In the genomic region with DNA sequence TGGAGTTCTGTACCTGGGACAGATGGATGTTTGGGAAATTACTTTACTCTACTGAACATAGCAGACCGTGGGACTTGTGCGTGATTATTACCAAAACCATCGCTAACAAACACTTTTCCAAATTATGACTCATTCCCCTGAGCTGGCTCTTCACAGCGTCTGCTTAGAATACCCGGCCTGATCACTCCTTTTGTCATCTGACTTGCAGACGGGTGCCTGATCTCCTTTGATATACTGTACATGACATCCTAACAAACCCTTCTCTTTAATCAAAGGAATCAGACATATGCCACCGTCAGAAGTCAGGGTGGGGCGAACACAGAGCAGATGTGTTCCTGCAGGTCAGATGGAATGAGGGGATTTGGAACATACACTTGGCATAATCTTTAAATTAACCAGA, we compare ENCODE assay signal across 17 cellular contexts. TPM values are rescaled to one million over a fixed set of nuclear protein-coding genes. Genes with fewer than 3 reads are reported as not detected.
A peak's percentile ranks its signal among the peaks of the same experiment; 100 is the strongest.
DNase-seq lines count a peak whose midpoint lies in the region; TF ChIP-seq lines count a peak whose summit lies in the region.
"Had no signal": no experiment of that assay in that cellular context is flagged by ENCODE, and none has a peak within 500 bp of the region (broad histone marks: within the 10 kb centered on the region; RNA-seq: fewer than 3 reads in every experiment).

No MANE protein-coding gene starts in this region.

- peak; percentile 84 for DNase-seq in AG20443 (ENCODE audit: low spot score)
- DNase-seq in HPDE6-E6E7 (ENCODE audit: extremely low spot score) = peak; percentile 11
- DNase-seq in amniotic epithelial cell (ENCODE audit: low read depth) = peak; percentile 63
- DNase-seq in myocyte (ENCODE audit: low read depth) = peak; percentile 48
- no peak for DNase-seq in activated CD4-positive, alpha-beta T cell treated with anti-CD3 and anti-CD28 coated beads, Interleukin-2, amount 10 ng/mL, durations not matched to agents 7 days and 5 days
- DNase-seq in vagina (ENCODE audit: extremely low spot score in 2 of 2) = no peak
- DNase-seq in T-helper 9 cell = no peak
- DNase-seq in GM10266 (ENCODE audit: extremely low spot score) = no peak
- DNase-seq: activated CD8-positive, alpha-beta memory T cell treated with anti-CD3 and anti-CD28 coated beads, Interleukin-2, amount 50 U/mL, for 4 hours; activated naive CD8-positive, alpha-beta T cell treated with anti-CD3 and anti-CD28 coated beads, Interleukin-2, amount 10 ng/mL, durations not matched to agents 7 days and 5 days; CD8-positive, alpha-beta T cell; stimulated activated CD4-positive, alpha-beta T cell treated with anti-CD3 and anti-CD28 coated beads, Interleukin-2, amount 100 ng/mL, for 48 hours; stimulated activated naive B cell treated with anti-CD40 and anti-IgM and Interleukin-4, amounts not matched to agents 10 μg/mL and 1 μg/mL and 100 μg/mL, for 72 hours had no signal

- no peak overlapping the region for H3K27ac Mint-ChIP-seq in activated CD4-positive, alpha-beta T cell treated with anti-CD3 and anti-CD28 coated beads, Interleukin-2, amount 10 ng/mL, durations not matched to agents 7 days and 5 days
- H3K27ac Mint-ChIP-seq: activated naive CD8-positive, alpha-beta T cell treated with anti-CD3 and anti-CD28 coated beads, Interleukin-2, amount 10 ng/mL, durations not matched to agents 7 days and 5 days; CD8-positive, alpha-beta T cell; dendritic cell treated with granulocyte-macrophage colony-stimulating factor and Interleukin-4, amounts not matched to agents 40 ng/mL and 50 ng/mL, for 4 days; stimulated activated naive B cell treated with anti-CD40 and anti-IgM and Interleukin-4, amounts not matched to agents 10 μg/mL and 1 μg/mL and 100 μg/mL, for 72 hours; WTC11 had no signal

- no peaks in the 10 kb centered on the region for H3K9me3 ChIP-seq in vagina

- H3K4me1 Mint-ChIP-seq in activated CD4-positive, alpha-beta T cell treated with anti-CD3 and anti-CD28 coated beads, Interleukin-2, amount 10 ng/mL, durations not matched to agents 7 days and 5 days = no peaks in the 10 kb centered on the region
- H3K4me1 Mint-ChIP-seq: activated naive CD8-positive, alpha-beta T cell treated with anti-CD3 and anti-CD28 coated beads, Interleukin-2, amount 10 ng/mL, durations not matched to agents 7 days and 5 days; stimulated activated naive B cell treated with anti-CD40 and anti-IgM and Interleukin-4, amounts not matched to agents 10 μg/mL and 1 μg/mL and 100 μg/mL, for 72 hours had no signal

- peaks cover 5% of the 10 kb centered on the region for H3K27me3 Mint-ChIP-seq in activated CD4-positive, alpha-beta T cell treated with anti-CD3 and anti-CD28 coated beads, Interleukin-2, amount 10 ng/mL, durations not matched to agents 7 days and 5 days

- CTCF ChIA-PET in activated CD4-positive, alpha-beta T cell treated with anti-CD3 and anti-CD28 coated beads, Interleukin-2, amount 10 ng/mL, durations not matched to agents 7 days and 5 days (lab: Charles Lee) = no interaction called here

- intact Hi-C loops in vagina (cut with DNase I) = no loop called here

- no peak overlapping the region for H3K4me3 ChIP-seq in vagina
- H3K4me3 ChIP-seq: K562 had no signal

- H3K4me1 ChIP-seq in vagina = no peaks in the 10 kb centered on the region

- H3K27me3 ChIP-seq in vagina = no peaks in the 10 kb centered on the region

- no peaks in the 10 kb centered on the region for H3K36me3 Mint-ChIP-seq in activated CD4-positive, alpha-beta T cell treated with anti-CD3 and anti-CD28 coated beads, Interleukin-2, amount 10 ng/mL, durations not matched to agents 7 days and 5 days (ENCODE audit: low read depth)
- H3K36me3 Mint-ChIP-seq: activated naive CD8-positive, alpha-beta T cell treated with anti-CD3 and anti-CD28 coated beads, Interleukin-2, amount 10 ng/mL, durations not matched to agents 7 days and 5 days; CD8-positive, alpha-beta T cell; stimulated activated naive B cell treated with anti-CD40 and anti-IgM and Interleukin-4, amounts not matched to agents 10 μg/mL and 1 μg/mL and 100 μg/mL, for 72 hours; WTC11 had no signal

- POLR2A ChIA-PET in activated CD4-positive, alpha-beta T cell treated with anti-CD3 and anti-CD28 coated beads, Interleukin-2, amount 10 ng/mL, durations not matched to agents 7 days and 5 days (lab: Charles Lee) = no interaction called here

- no peak overlapping the region for H3K27ac ChIP-seq in vagina

- no peak overlapping the region for H3K4me3 Mint-ChIP-seq in activated CD4-positive, alpha-beta T cell treated with anti-CD3 and anti-CD28 coated beads, Interleukin-2, amount 10 ng/mL, durations not matched to agents 7 days and 5 days
- H3K4me3 Mint-ChIP-seq: activated naive CD8-positive, alpha-beta T cell treated with anti-CD3 and anti-CD28 coated beads, Interleukin-2, amount 10 ng/mL, durations not matched to agents 7 days and 5 days; CD8-positive, alpha-beta T cell; dendritic cell treated with granulocyte-macrophage colony-stimulating factor and Interleukin-4, amounts not matched to agents 40 ng/mL and 50 ng/mL, for 4 days; stimulated activated naive B cell treated with anti-CD40 and anti-IgM and Interleukin-4, amounts not matched to agents 10 μg/mL and 1 μg/mL and 100 μg/mL, for 72 hours; WTC11 had no signal

- H3K36me3 ChIP-seq in vagina = no peaks in the 10 kb centered on the region

- TF ChIP-seq CTCF in vagina (IDR thresholded peaks at IDR 0.05) = no peak
- no peak for TF ChIP-seq CTCF in GM10266 (IDR thresholded peaks at IDR 0.05; ENCODE audit: control insufficient read depth, insufficient read depth, low read depth, missing control alignments)

- TF ChIP-seq POLR2A in vagina (IDR thresholded peaks at IDR 0.05) = no peak

- no peaks in the 10 kb centered on the region for H3K9me3 Mint-ChIP-seq in activated CD4-positive, alpha-beta T cell treated with anti-CD3 and anti-CD28 coated beads, Interleukin-2, amount 10 ng/mL, durations not matched to agents 7 days and 5 days
- H3K9me3 Mint-ChIP-seq: activated naive CD8-positive, alpha-beta T cell treated with anti-CD3 and anti-CD28 coated beads, Interleukin-2, amount 10 ng/mL, durations not matched to agents 7 days and 5 days; CD8-positive, alpha-beta T cell; dendritic cell treated with granulocyte-macrophage colony-stimulating factor and Interleukin-4, amounts not matched to agents 40 ng/mL and 50 ng/mL, for 4 days; WTC11 had no signal

RNA-seq across cellular contexts. Expression of gene SH3GL3, which starts 48.5 kb away (rescaled TPM):
- total RNA-seq in myocyte = 0.88 TPM in 1 of 2 replicates, not detected in the other
- 0.11 TPM for polyA plus RNA-seq in myocyte (2012)
- total RNA-seq in activated CD4-positive, alpha-beta T cell treated with anti-CD3 and anti-CD28 coated beads, Interleukin-2, amount 10 ng/mL, durations not matched to agents 7 days and 5 days = not detected
- 3.9 TPM for total RNA-seq in vagina
- total RNA-seq: activated naive CD8-positive, alpha-beta T cell treated with anti-CD3 and anti-CD28 coated beads, Interleukin-2, amount 10 ng/mL, durations not matched to agents 7 days and 5 days; CD8-positive, alpha-beta T cell; mucosa of gallbladder had no signal

Comparison
In these comparisons a context has a peak if more than half of its experiments do, and no peak if none do; other contexts are left out.
1. DNase-seq: peak in AG20443 (single experiment), HPDE6-E6E7 (single experiment), amniotic epithelial cell (single experiment) and myocyte (single experiment); none in activated CD4-positive, alpha-beta T cell treated with anti-CD3 and anti-CD28 coated beads, Interleukin-2, amount 10 ng/mL, durations not matched to agents 7 days and 5 days (single experiment), vagina (0 of 2), T-helper 9 cell (single experiment) and GM10266 (single experiment).